32 cellular contexts compared by ENCODE assay signal in genomic region chr4:147628415-147628814, GRCh38.
"Had no signal": no experiment of that assay in that cellular context is flagged by ENCODE, and none has a peak within 500 bp of the region (broad histone marks: within the 10 kb centered on the region; RNA-seq: fewer than 3 reads in every experiment).

No MANE protein-coding gene starts in this region.

- H3K27ac ChIP-seq: Peyer's patch, RWPE1 had no signal

- ATAC-seq: activated CD4-positive, alpha-beta T cell treated with anti-CD3 and anti-CD28 coated beads for 36 hours; activated CD4-positive, CD25-positive, alpha-beta regulatory T cell treated with anti-CD3 and anti-CD28 coated beads, Interleukin-2, amount 50 U/mL, for 24 hours; activated CD8-positive, alpha-beta memory T cell treated with anti-CD3 and anti-CD28 coated beads, Interleukin-2, amount 10 ng/mL, durations not matched to agents 7 days and 5 days; activated naive CD8-positive, alpha-beta T cell treated with anti-CD3 and anti-CD28 coated beads, Interleukin-2, amount 50 U/mL, for 24 hours; PC-3; Right ventricle myocardium inferior had no signal

- FAIRE-seq: bronchial epithelial cell, TTC549 had no signal

- H3K4me1 ChIP-seq: Peyer's patch had no signal

- DNase-seq: activated CD4-positive, alpha-beta memory T cell treated with anti-CD3 and anti-CD28 coated beads for 36 hours; activated CD4-positive, alpha-beta T cell treated with anti-CD3 and anti-CD28 coated beads for 36 hours; activated CD4-positive, alpha-beta T cell treated with anti-CD3 and anti-CD28 coated beads, Interleukin-2, amount 50 U/mL, for 1 hour; activated CD8-positive, alpha-beta memory T cell treated with anti-CD3 and anti-CD28 coated beads for 24 hours; activated CD8-positive, alpha-beta memory T cell treated with anti-CD3 and anti-CD28 coated beads, Interleukin-2, amount 10 ng/mL, durations not matched to agents 7 days and 5 days; activated CD8-positive, alpha-beta memory T cell treated with anti-CD3 and anti-CD28 coated beads, Interleukin-2, amount 50 U/mL, for 48 hours; activated effector memory CD4-positive, alpha-beta T cell treated with Interleukin-2 at 50 U/mL for 16 hours; activated naive CD4-positive, alpha-beta T cell treated with anti-CD3 and anti-CD28 coated beads, Interleukin-2, amount 10 ng/mL, durations not matched to agents 7 days and 5 days; activated naive CD8-positive, alpha-beta T cell treated with anti-CD3 and anti-CD28 coated beads, Interleukin-2, amount 50 U/mL, for 24 hours; activated T-cell treated with anti-CD3 and anti-CD28 coated beads, Interleukin-2, amount 50 U/mL, for 48 hours; anterior cingulate cortex; caudate nucleus; cerebellar nuclear complex; MM.1S; MV-4-11; NCI-H1092; NCI-H146; NCI-H187; NCI-H2029 treated with DMSO at 0.1 percent for 48 hours; NCI-H2107; NCI-H2171; NCI-H510A; NCI-H526; NCI-H748 treated with DMSO at 0.1 percent for 48 hours; NK-92 treated with Interleukin-12 subunit alpha and Interleukin-12 subunit beta, amount 100 ng/mL, for 24 hours; PC-3; Peyer's patch had no signal

- H3K9me3 ChIP-seq: Peyer's patch had no signal

- H3K27me3 ChIP-seq: Peyer's patch had no signal

- H3K4me3 ChIP-seq: Peyer's patch had no signal
